In genomic region chr15:68700395-68701123, GRCh38 we compare ENCODE assay signal across 9 cellular contexts.
DNase-seq lines count a peak whose midpoint lies in the region; ATAC-seq, FAIRE-seq and TF ChIP-seq lines count a peak whose summit lies in the region.
"Had no signal": no experiment of that assay in that cellular context is flagged by ENCODE, and none has a peak within 500 bp of the region (broad histone marks: within the 10 kb centered on the region; RNA-seq: fewer than 3 reads in every experiment).

No MANE protein-coding gene starts in this region.

- in situ Hi-C loops in astrocyte of the spinal cord (cut with HindIII; ENCODE audit: low sequenced_read_pairs) = no loop called here
- in situ Hi-C loops in GM13977 (cut with MboI; ENCODE audit: low pct_unique_long_range_greater_than_20kb, low sequenced_read_pairs, unreplicated experiment) = no loop called here
- in situ Hi-C loops in mammary epithelial cell (cut with MboI; ENCODE audit: low sequenced_read_pairs in 2 of 2) = no loop called here

- intact Hi-C loops in left colon (cut with DNase I, micrococcal nuclease) = no loop called here
- intact Hi-C loops in thyroid gland (cut with DNase I) = no loop called here
- intact Hi-C loops in mammary epithelial cell (cut with micrococcal nuclease) = no loop called here

- no peaks in the 10 kb centered on the region for H4K20me1 ChIP-seq in mammary epithelial cell (ENCODE audit: insufficient read depth, low read length)

- H2AFZ ChIP-seq in mammary epithelial cell (ENCODE audit: low read depth, low read length) = no peak overlapping the region

- BruUV-seq in mammary epithelial cell (replicated peaks; lab: Mats Ljungman, UMichigan) = no TSS peak

- H3K4me3 ChIP-seq in astrocyte of the spinal cord (ENCODE audit: low read depth, low read length) = no peak overlapping the region
- no peak overlapping the region for H3K4me3 ChIP-seq in thyroid gland (replicated peaks in 1 of 3)
- no peak overlapping the region for H3K4me3 ChIP-seq in mammary epithelial cell (replicated peaks in 1 of 3; ENCODE audit: insufficient read depth in 1 of 3, low read depth in 2 of 3, low read length in 3 of 3)
- H3K4me3 ChIP-seq: A549 had no signal

- FAIRE-seq in GM19239 (lab: Jason Lieb, UNC) = no peak
- FAIRE-seq: A549 had no signal

- no peak for TF ChIP-seq CTCF in astrocyte of the spinal cord (IDR thresholded peaks at IDR 0.05; ENCODE audit: low read depth, low read length)
- TF ChIP-seq CTCF in thyroid gland (IDR thresholded peaks at IDR 0.05) = no peak
- no peak for TF ChIP-seq CTCF in GM13977 (IDR thresholded peaks at IDR 0.05; ENCODE audit: extremely low read depth, insufficient read depth, missing control alignments)
- TF ChIP-seq CTCF in mammary epithelial cell (conservative IDR thresholded peaks at IDR 0.05 in 1 of 2, IDR thresholded peaks at IDR 0.05 in 1 of 2; ENCODE audit: extremely low read depth in 1 of 2, insufficient read depth in 1 of 2, low read depth in 1 of 2, low read length in 2 of 2) = no peak

- H3K36me3 ChIP-seq in thyroid gland (no peaks in the 10 kb centered on the region), mammary epithelial cell (ENCODE audit: insufficient read depth, low read length) (no peaks in the 10 kb centered on the region)

- dilution Hi-C loops in mammary epithelial cell (cut with HindIII; ENCODE audit: low sequenced_read_pairs) = no loop called here

- H3K27me3 ChIP-seq in thyroid gland (no peaks in the 10 kb centered on the region), mammary epithelial cell (ENCODE audit: insufficient read depth, low read length) (peaks cover 2% of the 10 kb centered on the region)

- H3K9me3 ChIP-seq in thyroid gland (no peaks in the 10 kb centered on the region), mammary epithelial cell (replicated peaks; ENCODE audit: insufficient read depth, low read length) (no peaks in the 10 kb centered on the region)
- H3K9me3 ChIP-seq: A549 had no signal

- no peak overlapping the region for H3K9ac ChIP-seq in mammary epithelial cell (ENCODE audit: insufficient read depth, low read length)

- ATAC-seq in left colon = peak; percentile 62

- peak; percentile 57 for DNase-seq in NCI-H748 (lab: John Stamatoyannopoulos, UW; ENCODE audit: unreplicated experiment)
- DNase-seq in NCI-H748 treated with DMSO at 0.1 percent for 48 hours (lab: John Stamatoyannopoulos, UW) = no peak
- peak; percentile 81 for DNase-seq in astrocyte of the spinal cord (ENCODE audit: low read depth, low spot score)
- DNase-seq in left colon = peak; percentile 13 to 38
- peak; percentile 63 to 73 for DNase-seq in thyroid gland
- no peak for DNase-seq in GM13977 (ENCODE audit: low spot score)
- no peak for DNase-seq in GM19239 (ENCODE audit: insufficient read length, low spot score)
- no peak for DNase-seq in mammary epithelial cell

- CTCF ChIA-PET in mammary epithelial cell (lab: Charles Lee; ENCODE audit: low non-redundant PET) = interaction anchor here (0.7 kb wide), 1 partner anchor 326 kb away, joined by 3 read pairs; no protein-coding TSS in a partner anchor

- no peaks in the 10 kb centered on the region for H3K79me2 ChIP-seq in mammary epithelial cell (ENCODE audit: insufficient read depth, low read length)

- H3K27ac ChIP-seq in thyroid gland (peak overlapping the region in 1 of 3 donors; percentile 36), mammary epithelial cell (ENCODE audit: insufficient read depth, low read depth, low read length) (no peak overlapping the region)
- H3K27ac ChIP-seq: A549 had no signal

- H3K4me1 ChIP-seq in thyroid gland (peaks cover 0 to 28% of the 10 kb centered on the region in 2 donors), mammary epithelial cell (ENCODE audit: insufficient read depth, low read length) (no peaks in the 10 kb centered on the region)
- H3K4me1 ChIP-seq: A549 had no signal

- no peak for TF ChIP-seq POLR2A in thyroid gland (IDR thresholded peaks at IDR 0.05)

- H3K4me2 ChIP-seq in mammary epithelial cell (ENCODE audit: insufficient read depth, low read depth, low read length) = no peak overlapping the region
- H3K4me2 ChIP-seq: A549 had no signal

- WGBS in thyroid gland, 2 donors = 31 to 39% methylated on average over 13 to 20 of the region's 20 CpGs
- 38% methylated on average over 11 of the region's 20 CpGs for WGBS in mammary epithelial cell (ENCODE audit: low coverage, missing lambda C conversion rate)

Comparison
In these comparisons a context has a peak if more than half of its experiments do, and no peak if none do; other contexts are left out.
1. DNase-seq: peak in NCI-H748 (single experiment), astrocyte of the spinal cord (single experiment), left colon (2 of 2) and thyroid gland (2 of 2); none in NCI-H748 treated with DMSO at 0.1 percent for 48 hours (single experiment), GM13977 (single experiment), GM19239 (single experiment) and mammary epithelial cell (single experiment).